Comparison of ENCODE assay signal across 1 cellular context in genomic region chr7:66125052-66125694, GRCh38.
TF ChIP-seq lines count a peak whose summit lies in the region.

No MANE protein-coding gene starts in this region.

TF ChIP-seq in GM23338, 12 proteins besides CTCF, POLR2A, EP300 and RAD21:
- TF ChIP-seq ZNF462 (CRISPR knock-in tag; IDR thresholded peaks at IDR 0.05) (no peak), REST (IDR thresholded peaks at IDR 0.05; ENCODE audit: unreplicated experiment) (no peak), ZNF114 (CRISPR knock-in tag; IDR thresholded peaks at IDR 0.05) (no peak), CREB1 (CRISPR knock-in tag; IDR thresholded peaks at IDR 0.05; ENCODE audit: low read depth) (no peak), STAT1 (IDR thresholded peaks at IDR 0.05; ENCODE audit: unreplicated experiment) (no peak), JUNB (IDR thresholded peaks at IDR 0.05; ENCODE audit: unreplicated experiment) (no peak), NANOG (IDR thresholded peaks at IDR 0.05; ENCODE audit: borderline replicate concordance) (no peak), POLR2AphosphoS5 (IDR thresholded peaks at IDR 0.05; ENCODE audit: low read depth) (no peak), ZNF331 (CRISPR knock-in tag; IDR thresholded peaks at IDR 0.05; ENCODE audit: low read depth) (no peak), EZH2 (IDR thresholded peaks at IDR 0.05; ENCODE audit: low read depth, unreplicated experiment) (no peak), EZH2phosphoT487 (IDR thresholded peaks at IDR 0.05; ENCODE audit: unreplicated experiment) (no peak)
- TF ChIP-seq, protein P1, sequence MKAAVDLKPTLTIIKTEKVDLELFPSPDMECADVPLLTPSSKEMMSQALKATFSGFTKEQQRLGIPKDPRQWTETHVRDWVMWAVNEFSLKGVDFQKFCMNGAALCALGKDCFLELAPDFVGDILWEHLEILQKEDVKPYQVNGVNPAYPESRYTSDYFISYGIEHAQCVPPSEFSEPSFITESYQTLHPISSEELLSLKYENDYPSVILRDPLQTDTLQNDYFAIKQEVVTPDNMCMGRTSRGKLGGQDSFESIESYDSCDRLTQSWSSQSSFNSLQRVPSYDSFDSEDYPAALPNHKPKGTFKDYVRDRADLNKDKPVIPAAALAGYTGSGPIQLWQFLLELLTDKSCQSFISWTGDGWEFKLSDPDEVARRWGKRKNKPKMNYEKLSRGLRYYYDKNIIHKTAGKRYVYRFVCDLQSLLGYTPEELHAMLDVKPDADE (IDR thresholded peaks at IDR 0.05), result no peak
